ENCODE assay signal across 15 cellular contexts in genomic region chr17:39632153-39632941, GRCh38. TPM values are rescaled to one million over a fixed set of nuclear protein-coding genes. Genes with fewer than 3 reads are reported as not detected.
DNase-seq lines count a peak whose midpoint lies in the region; ATAC-seq and TF ChIP-seq lines count a peak whose summit lies in the region.
"Had no signal": no experiment of that assay in that cellular context is flagged by ENCODE, and none has a peak within 500 bp of the region (broad histone marks: within the 10 kb centered on the region; RNA-seq: fewer than 3 reads in every experiment).

No MANE protein-coding gene starts in this region.

- H3K56ac ChIP-seq in mesendoderm (ENCODE audit: low read length): peak overlapping the region; percentile 76

- intact Hi-C loops in upper lobe of right lung (cut with DNase I): no loop called here

- H3K9me3 ChIP-seq in upper lobe of right lung: no peaks in the 10 kb centered on the region
- H3K9me3 ChIP-seq: ascending aorta, spleen had no signal

- H2AK5ac ChIP-seq in mesendoderm (ENCODE audit: low read length): peak overlapping the region; percentile 78

- peaks cover 19% of the 10 kb centered on the region for H3K4me1 Mint-ChIP-seq in activated naive CD8-positive, alpha-beta T cell treated with anti-CD3 and anti-CD28 coated beads, Interleukin-2, amount 10 ng/mL, durations not matched to agents 7 days and 5 days
- H3K4me1 Mint-ChIP-seq in activated naive CD8-positive, alpha-beta T cell treated with anti-CD3 and anti-CD28 coated beads, Interleukin-2, amount 50 U/mL, for 24 hours: peaks cover 7% of the 10 kb centered on the region

- H3K79me2 ChIP-seq in mesendoderm (ENCODE audit: control insufficient read depth, insufficient read depth, low read length): no peaks in the 10 kb centered on the region

- H3K4me3 ChIP-seq in mesendoderm (ENCODE audit: low read length): no peak overlapping the region
- peak overlapping the region; percentile 23 for H3K4me3 ChIP-seq in upper lobe of right lung
- H3K4me3 ChIP-seq: ascending aorta, spleen had no signal

- TF ChIP-seq CTCF in upper lobe of right lung (IDR thresholded peaks at IDR 0.05): no peak

- peaks cover 14% of the 10 kb centered on the region for H3K4me1 ChIP-seq in mesendoderm (ENCODE audit: control insufficient read depth, low read depth, low read length)
- H3K4me1 ChIP-seq in upper lobe of right lung: peaks cover 8% of the 10 kb centered on the region

- H3K27ac Mint-ChIP-seq in activated naive CD8-positive, alpha-beta T cell treated with anti-CD3 and anti-CD28 coated beads, Interleukin-2, amount 10 ng/mL, durations not matched to agents 7 days and 5 days: peak overlapping the region; percentile 71
- H3K27ac Mint-ChIP-seq in activated naive CD8-positive, alpha-beta T cell treated with anti-CD3 and anti-CD28 coated beads, Interleukin-2, amount 50 U/mL, for 24 hours: no peak overlapping the region

- no peaks in the 10 kb centered on the region for H3K9me3 Mint-ChIP-seq in activated naive CD8-positive, alpha-beta T cell treated with anti-CD3 and anti-CD28 coated beads, Interleukin-2, amount 10 ng/mL, durations not matched to agents 7 days and 5 days
- H3K9me3 Mint-ChIP-seq in activated naive CD8-positive, alpha-beta T cell treated with anti-CD3 and anti-CD28 coated beads, Interleukin-2, amount 50 U/mL, for 24 hours: no peaks in the 10 kb centered on the region
- H3K9me3 Mint-ChIP-seq: naive thymus-derived CD4-positive, alpha-beta T cell had no signal

- H3K23ac ChIP-seq in mesendoderm (ENCODE audit: low read length): peak overlapping the region; percentile 8

- H4K5ac ChIP-seq in mesendoderm (ENCODE audit: low read length): no peak overlapping the region

- no CpG with 5 or more reads among the region's 13 CpGs for WGBS in mesendoderm (ENCODE audit: extremely low coverage, insufficient coverage, low lambda C conversion rate)

- no peak overlapping the region for H3K4me2 ChIP-seq in mesendoderm (ENCODE audit: low read length)

- no peak overlapping the region for H3K18ac ChIP-seq in mesendoderm (ENCODE audit: low read length)

- H4K8ac ChIP-seq in mesendoderm (ENCODE audit: low read depth, low read length): no peak overlapping the region

- H2BK5ac ChIP-seq in mesendoderm (ENCODE audit: low read length): no peak overlapping the region

- peaks cover 22% of the 10 kb centered on the region for H3K27me3 Mint-ChIP-seq in activated naive CD8-positive, alpha-beta T cell treated with anti-CD3 and anti-CD28 coated beads, Interleukin-2, amount 10 ng/mL, durations not matched to agents 7 days and 5 days
- peaks cover 19% of the 10 kb centered on the region for H3K27me3 Mint-ChIP-seq in activated naive CD8-positive, alpha-beta T cell treated with anti-CD3 and anti-CD28 coated beads, Interleukin-2, amount 50 U/mL, for 24 hours

- DNase-seq in activated naive CD8-positive, alpha-beta T cell treated with anti-CD3 and anti-CD28 coated beads, Interleukin-2, amount 10 ng/mL, durations not matched to agents 7 days and 5 days: no peak
- DNase-seq in activated naive CD8-positive, alpha-beta T cell treated with anti-CD3 and anti-CD28 coated beads, Interleukin-2, amount 50 U/mL, for 24 hours: no peak
- DNase-seq in SW480 (ENCODE audit: low spot score) (peak; percentile 29), mesendoderm (no peak), upper lobe of right lung (peak; percentile 72), NCI-H345 (lab: John Stamatoyannopoulos, UW) (no peak), SK-N-DZ (ENCODE audit: low spot score) (no peak)
- DNase-seq: activated T-cell treated with anti-CD3 and anti-CD28 coated beads for 4 hours; naive thymus-derived CD4-positive, alpha-beta T cell; spleen; stimulated activated CD8-positive, alpha-beta memory T cell treated with anti-CD3 and anti-CD28 coated beads, Interleukin-4, amount 100 ng/mL, for 48 hours; T-helper 9 cell had no signal

- H2BK15ac ChIP-seq in mesendoderm (replicated peaks; ENCODE audit: low read depth): no peak overlapping the region

- H3K27ac ChIP-seq in mesendoderm (ENCODE audit: low read depth, low read length) (no peak overlapping the region), upper lobe of right lung (peak overlapping the region; percentile 51)
- H3K27ac ChIP-seq: ascending aorta, spleen had no signal

- H3K36me3 ChIP-seq in mesendoderm (ENCODE audit: control insufficient read depth, insufficient read depth, low read length) (no peaks in the 10 kb centered on the region), upper lobe of right lung (no peaks in the 10 kb centered on the region)
- H3K36me3 ChIP-seq: ascending aorta, spleen had no signal

- no peaks in the 10 kb centered on the region for H3K79me1 ChIP-seq in mesendoderm (ENCODE audit: low read length)

- H3K36me3 Mint-ChIP-seq in activated naive CD8-positive, alpha-beta T cell treated with anti-CD3 and anti-CD28 coated beads, Interleukin-2, amount 10 ng/mL, durations not matched to agents 7 days and 5 days: no peaks in the 10 kb centered on the region
- H3K36me3 Mint-ChIP-seq in activated naive CD8-positive, alpha-beta T cell treated with anti-CD3 and anti-CD28 coated beads, Interleukin-2, amount 50 U/mL, for 24 hours (ENCODE audit: low read depth): no peaks in the 10 kb centered on the region
- H3K36me3 Mint-ChIP-seq: naive thymus-derived CD4-positive, alpha-beta T cell had no signal

- no peak for ATAC-seq in activated naive CD8-positive, alpha-beta T cell treated with anti-CD3 and anti-CD28 coated beads, Interleukin-2, amount 10 ng/mL, durations not matched to agents 7 days and 5 days (ENCODE audit: low read depth)
- no peak for ATAC-seq in activated naive CD8-positive, alpha-beta T cell treated with anti-CD3 and anti-CD28 coated beads, Interleukin-2, amount 50 U/mL, for 24 hours
- ATAC-seq in upper lobe of right lung (no peak), HG03520 (IDR thresholded peaks at IDR 0.05; ENCODE audit: unreplicated experiment) (no peak)
- ATAC-seq: naive thymus-derived CD4-positive, alpha-beta T cell had no signal

- H3K27me3 ChIP-seq in mesendoderm (ENCODE audit: insufficient read depth, low read length, poor library complexity) (no peaks in the 10 kb centered on the region), upper lobe of right lung (peaks cover 11% of the 10 kb centered on the region)

- H3K4ac ChIP-seq in mesendoderm (ENCODE audit: low read depth, low read length): no peak overlapping the region

- H3K9ac ChIP-seq in mesendoderm (ENCODE audit: low read length): no peak overlapping the region

- POLR2A ChIA-PET in activated naive CD8-positive, alpha-beta T cell treated with anti-CD3 and anti-CD28 coated beads, Interleukin-2, amount 10 ng/mL, durations not matched to agents 7 days and 5 days (lab: Charles Lee): interaction anchor here (1.1 to 1.4 kb wide), 2 partner anchors 11 to 98 kb away, joined by 3 to 5 read pairs; partner anchors contain the start of gene MIEN1

- H2BK120ac ChIP-seq in mesendoderm (ENCODE audit: low read depth, low read length): no peak overlapping the region

- H3K4me3 Mint-ChIP-seq in activated naive CD8-positive, alpha-beta T cell treated with anti-CD3 and anti-CD28 coated beads, Interleukin-2, amount 10 ng/mL, durations not matched to agents 7 days and 5 days: no peak overlapping the region
- no peak overlapping the region for H3K4me3 Mint-ChIP-seq in activated naive CD8-positive, alpha-beta T cell treated with anti-CD3 and anti-CD28 coated beads, Interleukin-2, amount 50 U/mL, for 24 hours

RNA-seq across cellular contexts. Expression of gene STARD3, which starts 4.6 kb away (rescaled TPM):
- total RNA-seq in activated naive CD8-positive, alpha-beta T cell treated with anti-CD3 and anti-CD28 coated beads, Interleukin-2, amount 10 ng/mL, durations not matched to agents 7 days and 5 days: 10 to 100 TPM; 96.3 to 96.5 TPM
- polyA plus RNA-seq in mesendoderm (2013, experiment 1 of 2): 48.2 TPM
- polyA plus RNA-seq in mesendoderm (2013, experiment 2 of 2): 45.8 TPM
- total RNA-seq in upper lobe of right lung: 78.2 TPM
- 43.9 and 56.0 TPM in 2 replicates for polyA plus RNA-seq in SK-N-DZ (2014; cell fraction: cytosol; rRNA removed)
- 112 and 125 TPM in 2 replicates for polyA plus RNA-seq in SK-N-DZ (2014; cell fraction: nucleus; rRNA removed)

RNA-seq across cellular contexts. Expression of gene PPP1R1B, which starts 5.6 kb away (rescaled TPM):
- not detected for total RNA-seq in activated naive CD8-positive, alpha-beta T cell treated with anti-CD3 and anti-CD28 coated beads, Interleukin-2, amount 10 ng/mL, durations not matched to agents 7 days and 5 days
- 1.7 TPM for polyA plus RNA-seq in mesendoderm (2013, experiment 1 of 2)
- 1.8 TPM for polyA plus RNA-seq in mesendoderm (2013, experiment 2 of 2)
- total RNA-seq in upper lobe of right lung: 25.1 TPM
- not detected in 2 replicates for polyA plus RNA-seq in SK-N-DZ (2014; cell fraction: cytosol; rRNA removed)
- polyA plus RNA-seq in SK-N-DZ (2014; cell fraction: nucleus; rRNA removed): not detected in 2 replicates
- total RNA-seq: LHCN-M2; naive thymus-derived CD4-positive, alpha-beta T cell; spleen had no signal
- polyA plus RNA-seq: naive thymus-derived CD4-positive, alpha-beta T cell had no signal

RNA-seq across cellular contexts. Expression of gene NEUROD2, which starts 24.6 kb away (rescaled TPM):
- not detected for total RNA-seq in activated naive CD8-positive, alpha-beta T cell treated with anti-CD3 and anti-CD28 coated beads, Interleukin-2, amount 10 ng/mL, durations not matched to agents 7 days and 5 days
- 0.01 TPM for polyA plus RNA-seq in mesendoderm (2013, experiment 1 of 2)
- polyA plus RNA-seq in mesendoderm (2013, experiment 2 of 2): 0.01 TPM
- not detected for total RNA-seq in upper lobe of right lung
- polyA plus RNA-seq in SK-N-DZ (2014; cell fraction: cytosol; rRNA removed): not detected in 2 replicates
- not detected in 2 replicates for polyA plus RNA-seq in SK-N-DZ (2014; cell fraction: nucleus; rRNA removed)
- total RNA-seq: ascending aorta; LHCN-M2; naive thymus-derived CD4-positive, alpha-beta T cell; spleen had no signal
- polyA plus RNA-seq: naive thymus-derived CD4-positive, alpha-beta T cell had no signal

RNA-seq across cellular contexts. Expression of gene TCAP, which starts 32.8 kb away (rescaled TPM):
- total RNA-seq in activated naive CD8-positive, alpha-beta T cell treated with anti-CD3 and anti-CD28 coated beads, Interleukin-2, amount 10 ng/mL, durations not matched to agents 7 days and 5 days: 1 to 10 TPM; 2.7 to 3.2 TPM
- 0.10 TPM for polyA plus RNA-seq in mesendoderm (2013, experiment 1 of 2)
- polyA plus RNA-seq in mesendoderm (2013, experiment 2 of 2): 0.08 TPM
- total RNA-seq in upper lobe of right lung: 5.3 TPM
- 0.58 and 1.0 TPM in 2 replicates for polyA plus RNA-seq in SK-N-DZ (2014; cell fraction: cytosol; rRNA removed)
- polyA plus RNA-seq in SK-N-DZ (2014; cell fraction: nucleus; rRNA removed): 7.8 and 8.8 TPM in 2 replicates
- total RNA-seq: ascending aorta had no signal

RNA-seq across cellular contexts. Expression of gene PNMT, which starts 35.9 kb away (rescaled TPM):
- not detected for total RNA-seq in activated naive CD8-positive, alpha-beta T cell treated with anti-CD3 and anti-CD28 coated beads, Interleukin-2, amount 10 ng/mL, durations not matched to agents 7 days and 5 days
- polyA plus RNA-seq in mesendoderm (2013, experiment 1 of 2): 0.81 TPM
- polyA plus RNA-seq in mesendoderm (2013, experiment 2 of 2): 0.63 TPM
- 4.3 TPM for total RNA-seq in upper lobe of right lung
- polyA plus RNA-seq in SK-N-DZ (2014; cell fraction: cytosol; rRNA removed): 2.4 and 3.4 TPM in 2 replicates
- 6.0 and 7.2 TPM in 2 replicates for polyA plus RNA-seq in SK-N-DZ (2014; cell fraction: nucleus; rRNA removed)

Comparison
In these comparisons a context has a peak if more than half of its experiments do, and no peak if none do; other contexts are left out.
1. DNase-seq: peak in SW480 (single experiment) and upper lobe of right lung (single experiment); none in activated naive CD8-positive, alpha-beta T cell treated with anti-CD3 and anti-CD28 coated beads, Interleukin-2, amount 10 ng/mL, durations not matched to agents 7 days and 5 days (single experiment), activated naive CD8-positive, alpha-beta T cell treated with anti-CD3 and anti-CD28 coated beads, Interleukin-2, amount 50 U/mL, for 24 hours (single experiment), mesendoderm (single experiment), NCI-H345 (single experiment) and SK-N-DZ (single experiment).
2. RNA of gene PPP1R1B, which starts 5.6 kb away (total RNA-seq): 25.1 TPM in upper lobe of right lung (single experiment); not detected in activated naive CD8-positive, alpha-beta T cell treated with anti-CD3 and anti-CD28 coated beads, Interleukin-2, amount 10 ng/mL, durations not matched to agents 7 days and 5 days; every median in the first group is over 10 times any median in the second.